20 cellular contexts compared by ENCODE assay signal in genomic region chr1:168473164-168473563, GRCh38.
"Had no signal": no experiment of that assay in that cellular context is flagged by ENCODE, and none has a peak within 500 bp of the region (broad histone marks: within the 10 kb centered on the region; RNA-seq: fewer than 3 reads in every experiment).

No MANE protein-coding gene starts in this region.

- ATAC-seq: mucosa of descending colon; naive thymus-derived CD4-positive, alpha-beta T cell; natural killer cell treated with Interleukin-12 subunit alpha and Interleukin-12 subunit beta and Interleukin-15 and Interleukin-18, amount 100 ng/mL, for 72 hours; right lobe of liver; stimulated activated naive B cell treated with anti-CD40 and anti-IgM and Interleukin-4, amounts not matched to agents 10 μg/mL and 1 μg/mL and 100 μg/mL, for 72 hours; stimulated activated naive CD8-positive, alpha-beta T cell treated with anti-CD3 and anti-CD28 coated beads, Interleukin-15, Interleukin-2, amounts not matched to agents 100 U/mL and 50 U/mL, for 24 hours had no signal

- H3K36me3 Mint-ChIP-seq: stimulated activated naive B cell treated with anti-CD40 and anti-IgM and Interleukin-4, amounts not matched to agents 10 μg/mL and 1 μg/mL and 100 μg/mL, for 72 hours had no signal

- H3K27me3 Mint-ChIP-seq: naive thymus-derived CD4-positive, alpha-beta T cell; natural killer cell treated with Interleukin-12 subunit alpha and Interleukin-12 subunit beta and Interleukin-15 and Interleukin-18, amount 100 ng/mL, for 72 hours; progenitor cell of endocrine pancreas; stimulated activated naive B cell treated with anti-CD40 and anti-IgM and Interleukin-4, amounts not matched to agents 10 μg/mL and 1 μg/mL and 100 μg/mL, for 72 hours had no signal

- DNase-seq: islet precursor cell; left ventricle myocardium inferior; mesendoderm; midbrain; mucosa of descending colon; naive thymus-derived CD4-positive, alpha-beta T cell; ovary; right lobe of liver; stimulated activated CD4-positive, alpha-beta T cell treated with anti-CD3 and anti-CD28 coated beads, Interleukin-1b, Interleukin-23, amount 100 ng/mL, for 48 hours; stimulated activated CD4-positive, alpha-beta T cell treated with anti-CD3 and anti-CD28 coated beads, Interleukin-2, amount 100 ng/mL, for 48 hours; stimulated activated CD4-positive, alpha-beta T cell treated with anti-CD3 and anti-CD28 coated beads, Interleukin-4, amount 100 ng/mL, for 4 hours; stimulated activated naive B cell treated with anti-CD40 and anti-IgM and Interleukin-4, amounts not matched to agents 10 μg/mL and 1 μg/mL and 100 μg/mL, for 72 hours; stimulated activated naive CD8-positive, alpha-beta T cell treated with anti-CD3 and anti-CD28 coated beads, Interleukin-15, Interleukin-2, amounts not matched to agents 100 U/mL and 50 U/mL, for 24 hours; stomach; testis; thyroid gland; transverse colon; upper lobe of left lung had no signal

- H3K4me3 Mint-ChIP-seq: naive thymus-derived CD4-positive, alpha-beta T cell; natural killer cell treated with Interleukin-12 subunit alpha and Interleukin-12 subunit beta and Interleukin-15 and Interleukin-18, amount 100 ng/mL, for 72 hours; stimulated activated naive B cell treated with anti-CD40 and anti-IgM and Interleukin-4, amounts not matched to agents 10 μg/mL and 1 μg/mL and 100 μg/mL, for 72 hours had no signal

- H3K27ac Mint-ChIP-seq: natural killer cell treated with Interleukin-12 subunit alpha and Interleukin-12 subunit beta and Interleukin-15 and Interleukin-18, amount 100 ng/mL, for 72 hours; progenitor cell of endocrine pancreas; stimulated activated naive B cell treated with anti-CD40 and anti-IgM and Interleukin-4, amounts not matched to agents 10 μg/mL and 1 μg/mL and 100 μg/mL, for 72 hours had no signal
